Comparison of ENCODE assay signal across 11 cellular contexts in the genomic region with DNA sequence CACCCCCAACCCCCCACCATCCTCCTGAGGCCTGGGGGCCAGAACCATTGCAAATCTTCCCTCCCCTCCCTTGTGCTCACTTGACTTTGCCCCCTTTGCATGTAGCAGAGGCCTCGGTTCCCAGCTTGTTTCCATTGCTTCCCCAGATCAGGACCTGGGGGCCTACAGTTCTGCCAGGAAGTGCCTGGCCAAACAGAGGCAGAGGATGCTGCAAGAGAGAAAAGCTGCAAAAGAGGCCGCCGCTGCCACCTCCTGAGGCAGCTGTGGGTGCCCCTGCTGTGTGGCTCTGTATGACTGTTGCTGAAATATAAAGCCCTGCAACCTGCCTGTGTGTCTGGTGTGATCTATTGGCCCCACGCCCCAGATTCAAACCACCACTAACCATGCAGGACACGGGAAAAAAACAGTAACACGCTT. TPM values are rescaled to one million over a fixed set of nuclear protein-coding genes. Genes with fewer than 3 reads are reported as not detected.
DNase-seq lines count a peak whose midpoint lies in the region; ATAC-seq and TF ChIP-seq lines count a peak whose summit lies in the region.
"Had no signal": no experiment of that assay in that cellular context is flagged by ENCODE, and none has a peak within 500 bp of the region (broad histone marks: within the 10 kb centered on the region; RNA-seq: fewer than 3 reads in every experiment).

No MANE protein-coding gene starts in this region.

- intact Hi-C loops in activated CD4-positive, alpha-beta T cell treated with anti-CD3 and anti-CD28 coated beads, Interleukin-2, amount 10 ng/mL, durations not matched to agents 24 days and 14 days (cut with micrococcal nuclease): no loop called here
- intact Hi-C loops in gastrocnemius medialis (cut with DNase I; ENCODE audit: low total_unique reads): no loop called here

- no peaks in the 10 kb centered on the region for H3K9me3 ChIP-seq in gastrocnemius medialis

- no peak overlapping the region for H3K4me3 ChIP-seq in gastrocnemius medialis

- H3K27me3 Mint-ChIP-seq in activated CD4-positive, alpha-beta T cell treated with anti-CD3 and anti-CD28 coated beads, Interleukin-2, amount 10 ng/mL, durations not matched to agents 24 days and 14 days: no peaks in the 10 kb centered on the region
- H3K27me3 Mint-ChIP-seq in IgD-negative memory B cell (peaks cover 4% of the 10 kb centered on the region), nephron progenitor cell (ENCODE audit: low read depth, poor library complexity) (peaks cover 3% of the 10 kb centered on the region)

- no peaks in the 10 kb centered on the region for H3K9me3 Mint-ChIP-seq in activated CD4-positive, alpha-beta T cell treated with anti-CD3 and anti-CD28 coated beads, Interleukin-2, amount 10 ng/mL, durations not matched to agents 24 days and 14 days
- H3K9me3 Mint-ChIP-seq in IgD-negative memory B cell: no peaks in the 10 kb centered on the region
- H3K9me3 Mint-ChIP-seq in nephron progenitor cell: peaks cover 4% of the 10 kb centered on the region

- H3K36me3 Mint-ChIP-seq in activated CD4-positive, alpha-beta T cell treated with anti-CD3 and anti-CD28 coated beads, Interleukin-2, amount 10 ng/mL, durations not matched to agents 24 days and 14 days (ENCODE audit: low read depth): peaks cover 55% of the 10 kb centered on the region
- peaks cover 2% of the 10 kb centered on the region for H3K36me3 Mint-ChIP-seq in IgD-negative memory B cell
- H3K36me3 Mint-ChIP-seq in nephron progenitor cell (ENCODE audit: low read depth): peaks cover 25% of the 10 kb centered on the region

- H3K36me3 ChIP-seq in gastrocnemius medialis: peaks cover 0 to 25% of the 10 kb centered on the region in 2 donors

- H3K27me3 ChIP-seq in gastrocnemius medialis: no peaks in the 10 kb centered on the region

- H3K27ac Mint-ChIP-seq in activated CD4-positive, alpha-beta T cell treated with anti-CD3 and anti-CD28 coated beads, Interleukin-2, amount 10 ng/mL, durations not matched to agents 24 days and 14 days: peak overlapping the region; percentile 63
- peak overlapping the region; percentile 97 to 100 (median 99) for H3K27ac Mint-ChIP-seq in IgD-negative memory B cell
- no peak overlapping the region for H3K27ac Mint-ChIP-seq in nephron progenitor cell

- in situ Hi-C loops in gastrocnemius medialis (cut with MboI; ENCODE audit: low sequenced_read_pairs in 4 of 4): no loop called here

- H3K27ac ChIP-seq in gastrocnemius medialis: no peak overlapping the region

- TF ChIP-seq CTCF in nephron progenitor cell (IDR thresholded peaks at IDR 0.05) (no peak), gastrocnemius medialis (IDR thresholded peaks at IDR 0.05 in 4 of 5, conservative IDR thresholded peaks at IDR 0.05 in 1 of 5) (no peak)

- H3K4me1 Mint-ChIP-seq in activated CD4-positive, alpha-beta T cell treated with anti-CD3 and anti-CD28 coated beads, Interleukin-2, amount 10 ng/mL, durations not matched to agents 24 days and 14 days: peaks cover 35% of the 10 kb centered on the region
- H3K4me1 Mint-ChIP-seq in IgD-negative memory B cell (peaks cover 24 to 33% (median 31%) of the 10 kb centered on the region in 3 donors), nephron progenitor cell (peaks cover 49% of the 10 kb centered on the region)

- DNase-seq in activated CD4-positive, alpha-beta T cell treated with anti-CD3 and anti-CD28 coated beads, Interleukin-2, amount 10 ng/mL, durations not matched to agents 24 days and 14 days: no peak
- DNase-seq in activated CD4-positive, alpha-beta T cell treated with anti-CD3 and anti-CD28 coated beads for 1 hour: no peak
- peak; percentile 45 to 53 for DNase-seq in activated CD4-positive, alpha-beta T cell treated with anti-CD3 and anti-CD28 coated beads, Interleukin-2, amount 50 U/mL, for 48 hours
- DNase-seq in nephron progenitor cell (no peak), NOMO-1 treated with dmso at 0.1 percent for 144 hours (lab: John Stamatoyannopoulos, UW; ENCODE audit: unreplicated experiment) (no peak), mesenteric fat pad (ENCODE audit: low spot score) (no peak), gastrocnemius medialis (no peak)
- DNase-seq: hippocampal formation had no signal

- H3K4me3 Mint-ChIP-seq in activated CD4-positive, alpha-beta T cell treated with anti-CD3 and anti-CD28 coated beads, Interleukin-2, amount 10 ng/mL, durations not matched to agents 24 days and 14 days: peak overlapping the region; percentile 68
- H3K4me3 Mint-ChIP-seq in IgD-negative memory B cell (peak overlapping the region; percentile 17 to 100 (median 78)), nephron progenitor cell (peak overlapping the region; percentile 97)

- no peak for ATAC-seq in gastrocnemius medialis

- no peak for TF ChIP-seq POLR2A in gastrocnemius medialis (IDR thresholded peaks at IDR 0.05)

- peaks cover 28 to 35% of the 10 kb centered on the region in 2 donors for H3K4me1 ChIP-seq in gastrocnemius medialis

RNA-seq across cellular contexts. Expression of a gene that starts 2.3 kb away (rescaled TPM):
- total RNA-seq in activated CD4-positive, alpha-beta T cell treated with anti-CD3 and anti-CD28 coated beads, Interleukin-2, amount 10 ng/mL, durations not matched to agents 24 days and 14 days: 136 and 141 TPM in 2 replicates
- polyA plus RNA-seq in IgD-negative memory B cell: 204 TPM
- total RNA-seq in mesenteric fat pad: 126 TPM
- 1,000 to 10,000 TPM in 1 of 4 donors, 100 to 1,000 TPM in 3; 530 to 1,014 (median 743) TPM for total RNA-seq in gastrocnemius medialis

RNA-seq across cellular contexts. Expression of a gene that starts 3.0 kb away (rescaled TPM):
- 3,359 and 3,401 TPM in 2 replicates for total RNA-seq in activated CD4-positive, alpha-beta T cell treated with anti-CD3 and anti-CD28 coated beads, Interleukin-2, amount 10 ng/mL, durations not matched to agents 24 days and 14 days
- polyA plus RNA-seq in IgD-negative memory B cell: 6,339 TPM
- total RNA-seq in mesenteric fat pad: 1,385 TPM
- 1,000 to 10,000 TPM; 1,162 to 1,876 (median 1,684) TPM for total RNA-seq in gastrocnemius medialis

RNA-seq across cellular contexts. Expression of a gene that starts 5.0 kb away (rescaled TPM):
- total RNA-seq in activated CD4-positive, alpha-beta T cell treated with anti-CD3 and anti-CD28 coated beads, Interleukin-2, amount 10 ng/mL, durations not matched to agents 24 days and 14 days: 0.57 TPM in 1 of 2 replicates, not detected in the other
- polyA plus RNA-seq in IgD-negative memory B cell: not detected
- total RNA-seq in mesenteric fat pad (not detected), gastrocnemius medialis (not detected)
- total RNA-seq: bronchial epithelial cell, posterior vena cava had no signal

RNA-seq across cellular contexts. Expression of a gene that starts 7.2 kb away (rescaled TPM):
- total RNA-seq in activated CD4-positive, alpha-beta T cell treated with anti-CD3 and anti-CD28 coated beads, Interleukin-2, amount 10 ng/mL, durations not matched to agents 24 days and 14 days: 1.0 TPM in 1 of 2 replicates, not detected in the other
- polyA plus RNA-seq in IgD-negative memory B cell: not detected
- not detected for total RNA-seq in mesenteric fat pad
- 100 to 1,000 TPM; 116 to 354 (median 188) TPM for total RNA-seq in gastrocnemius medialis
- total RNA-seq: posterior vena cava had no signal

RNA-seq across cellular contexts. Expression of a gene that starts 10.2 kb away (rescaled TPM):
- total RNA-seq in activated CD4-positive, alpha-beta T cell treated with anti-CD3 and anti-CD28 coated beads, Interleukin-2, amount 10 ng/mL, durations not matched to agents 24 days and 14 days: 81.4 and 87.5 TPM in 2 replicates
- 52.0 TPM for polyA plus RNA-seq in IgD-negative memory B cell
- 26.5 TPM for total RNA-seq in mesenteric fat pad
- total RNA-seq in gastrocnemius medialis: 10 to 100 TPM; 48.2 to 79.5 (median 71.4) TPM

Comparison
In these comparisons a context has a peak if more than half of its experiments do, and no peak if none do; other contexts are left out.
1. DNase-seq: peak in activated CD4-positive, alpha-beta T cell treated with anti-CD3 and anti-CD28 coated beads, Interleukin-2, amount 50 U/mL, for 48 hours (2 of 2); none in activated CD4-positive, alpha-beta T cell treated with anti-CD3 and anti-CD28 coated beads, Interleukin-2, amount 10 ng/mL, durations not matched to agents 24 days and 14 days (single experiment), activated CD4-positive, alpha-beta T cell treated with anti-CD3 and anti-CD28 coated beads for 1 hour (single experiment), nephron progenitor cell (single experiment), NOMO-1 treated with dmso at 0.1 percent for 144 hours (single experiment), mesenteric fat pad (single experiment) and gastrocnemius medialis (0 of 2).
2. Peak in every context shown above with its lines, with median percentiles within 50 percentile points of each other: H3K4me3 Mint-ChIP-seq.